In genomic region chr9:32723801-32724200, GRCh38 we compare ENCODE assay signal across 18 cellular contexts. TPM values are rescaled to one million over a fixed set of nuclear protein-coding genes. Genes with fewer than 3 reads are reported as not detected.
"Had no signal": no experiment of that assay in that cellular context is flagged by ENCODE, and none has a peak within 500 bp of the region (broad histone marks: within the 10 kb centered on the region; RNA-seq: fewer than 3 reads in every experiment).

No MANE protein-coding gene starts in this region.

- FAIRE-seq: pancreas had no signal

- H3K4me3 Mint-ChIP-seq: natural killer cell treated with Interleukin-12 subunit alpha and Interleukin-12 subunit beta and Interleukin-15 and Interleukin-18, amount 100 ng/mL, for 72 hours had no signal

- H3K27ac Mint-ChIP-seq: activated naive CD4-positive, alpha-beta T cell treated with anti-CD3 and anti-CD28 coated beads, Interleukin-2, amount 50 U/mL, for 72 hours; natural killer cell treated with Interleukin-12 subunit alpha and Interleukin-12 subunit beta and Interleukin-15 and Interleukin-18, amount 100 ng/mL, for 72 hours had no signal

- H3K36me3 ChIP-seq: brain microvascular endothelial cell, pancreas, stomach had no signal

- H3K4me1 ChIP-seq: pancreas, stomach had no signal

- ATAC-seq: activated naive CD4-positive, alpha-beta T cell treated with anti-CD3 and anti-CD28 coated beads, Interleukin-2, amount 50 U/mL, for 72 hours; left lobe of liver; mucosa of descending colon; natural killer cell treated with Interleukin-12 subunit alpha and Interleukin-12 subunit beta and Interleukin-15 and Interleukin-18, amount 100 ng/mL, for 72 hours; pancreas had no signal

- H3K36me3 Mint-ChIP-seq: natural killer cell treated with Interleukin-12 subunit alpha and Interleukin-12 subunit beta and Interleukin-15 and Interleukin-18, amount 100 ng/mL, for 72 hours had no signal

- H3K4me3 ChIP-seq: mucosa of descending colon, pancreas, skin epidermis, stomach had no signal

- DNase-seq: activated CD4-positive, alpha-beta T cell treated with anti-CD3 and anti-CD28 coated beads, Interleukin-2, amount 50 U/mL, for 1 hour; activated effector memory CD4-positive, alpha-beta T cell treated with Interleukin-2 at 50 U/mL for 16 hours; amygdala; brain microvascular endothelial cell; effector memory CD4-positive, alpha-beta T cell; glutamatergic neuron; mammary epithelial cell; mucosa of descending colon; pancreas; stimulated activated CD4-positive, alpha-beta T cell treated with anti-CD3 and anti-CD28 coated beads, Interleukin-4, amount 100 ng/mL, for 4 hours; stomach; T-helper 2 cell had no signal

- H3K27ac ChIP-seq: brain microvascular endothelial cell, epithelial cell of prostate, pancreas, skin epidermis, stomach had no signal

- H3K9me3 ChIP-seq: mucosa of descending colon, pancreas had no signal

- H3K27me3 ChIP-seq: brain microvascular endothelial cell, pancreas, stomach had no signal

RNA-seq across cellular contexts. Expression of gene TMEM215, which starts 59.5 kb away (rescaled TPM):
- total RNA-seq: activated naive CD4-positive, alpha-beta T cell treated with anti-CD3 and anti-CD28 coated beads, Interleukin-2, amount 50 U/mL, for 72 hours; left lobe of liver; mammary epithelial cell; natural killer cell treated with Interleukin-12 subunit alpha and Interleukin-12 subunit beta and Interleukin-15 and Interleukin-18, amount 100 ng/mL, for 72 hours; renal cortical epithelial cell; stomach had no signal
